25 cellular contexts compared by ENCODE assay signal in the genomic region with DNA sequence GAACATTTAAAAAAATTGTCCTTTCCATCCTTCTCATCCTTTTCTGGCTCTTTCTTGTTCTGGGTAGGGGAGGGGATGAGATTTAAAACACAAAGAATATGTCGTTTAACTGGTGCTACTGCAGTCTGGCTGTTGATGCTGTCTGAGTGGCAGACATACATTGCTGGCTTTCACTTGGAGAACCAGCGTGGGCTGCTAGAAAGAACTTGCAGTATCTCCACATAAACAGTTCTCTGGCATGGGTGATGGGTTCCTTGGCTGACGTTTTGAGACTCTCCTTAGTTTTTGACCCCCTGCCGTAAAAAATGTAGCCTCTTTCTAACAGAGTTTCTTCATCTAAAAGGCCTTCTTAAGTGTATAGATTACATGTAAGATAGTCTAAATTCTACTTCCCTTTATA.
"Had no signal": no experiment of that assay in that cellular context is flagged by ENCODE, and none has a peak within 500 bp of the region (broad histone marks: within the 10 kb centered on the region; RNA-seq: fewer than 3 reads in every experiment).

No MANE protein-coding gene starts in this region.

- H3K27ac Mint-ChIP-seq: immature natural killer cell; mesothelial cell of epicardium; naive thymus-derived CD4-positive, alpha-beta T cell; natural killer cell treated with Interleukin-12 subunit alpha and Interleukin-12 subunit beta and Interleukin-15 and Interleukin-18, amount 100 ng/mL, for 72 hours; stimulated activated naive B cell treated with anti-CD40 and anti-IgM and Interleukin-4, amounts not matched to agents 10 μg/mL and 1 μg/mL and 100 μg/mL, for 72 hours; type B pancreatic cell had no signal

- H3K4me3 Mint-ChIP-seq: immature natural killer cell; mesothelial cell of epicardium; naive thymus-derived CD4-positive, alpha-beta T cell; natural killer cell treated with Interleukin-12 subunit alpha and Interleukin-12 subunit beta and Interleukin-15 and Interleukin-18, amount 100 ng/mL, for 72 hours; neural crest cell; stimulated activated naive B cell treated with anti-CD40 and anti-IgM and Interleukin-4, amounts not matched to agents 10 μg/mL and 1 μg/mL and 100 μg/mL, for 72 hours; type B pancreatic cell had no signal

- H3K27ac ChIP-seq: left ventricle myocardium inferior, parathyroid adenoma, psoas muscle, stomach, suprapubic skin, tibial nerve, uterus had no signal

- H3K27me3 Mint-ChIP-seq: naive thymus-derived CD4-positive, alpha-beta T cell; natural killer cell treated with Interleukin-12 subunit alpha and Interleukin-12 subunit beta and Interleukin-15 and Interleukin-18, amount 100 ng/mL, for 72 hours; stimulated activated naive B cell treated with anti-CD40 and anti-IgM and Interleukin-4, amounts not matched to agents 10 μg/mL and 1 μg/mL and 100 μg/mL, for 72 hours; type B pancreatic cell had no signal

- H3K27me3 ChIP-seq: stomach, suprapubic skin, tibial nerve, uterus had no signal

- H3K4me3 ChIP-seq: left ventricle myocardium inferior, lung, mucosa of descending colon, psoas muscle, skin epidermis, stomach, suprapubic skin, tibial nerve, uterus had no signal

- DNase-seq: immature natural killer cell; left ventricle myocardium inferior; mesendoderm; mucosa of descending colon; naive thymus-derived CD4-positive, alpha-beta T cell; nucleus accumbens; psoas muscle; right cardiac atrium; stimulated activated CD4-positive, alpha-beta T cell treated with anti-CD3 and anti-CD28 coated beads, Interleukin-12 subunit alpha, Interleukin-12 subunit beta, amount 100 ng/mL, for 4 hours; stimulated activated CD4-positive, alpha-beta T cell treated with anti-CD3 and anti-CD28 coated beads, Interleukin-15, amount 100 ng/mL, for 24 hours; stimulated activated CD4-positive, alpha-beta T cell treated with anti-CD3 and anti-CD28 coated beads, Interleukin-2, amount 100 ng/mL, for 24 hours; stimulated activated CD4-positive, alpha-beta T cell treated with anti-CD3 and anti-CD28 coated beads, Interleukin-4, amount 100 ng/mL, for 1 hour; stimulated activated naive B cell treated with anti-CD40 and anti-IgM and Interleukin-4, amounts not matched to agents 10 μg/mL and 1 μg/mL and 100 μg/mL, for 72 hours; stimulated activated naive CD8-positive, alpha-beta T cell treated with anti-CD3 and anti-CD28 coated beads, Interleukin-15, Interleukin-2, amounts not matched to agents 100 U/mL and 50 U/mL, for 24 hours; stomach; uterus had no signal

- H3K9me3 Mint-ChIP-seq: neural crest cell, type B pancreatic cell had no signal

- H3K4me1 Mint-ChIP-seq: immature natural killer cell; naive thymus-derived CD4-positive, alpha-beta T cell; neural crest cell; stimulated activated naive B cell treated with anti-CD40 and anti-IgM and Interleukin-4, amounts not matched to agents 10 μg/mL and 1 μg/mL and 100 μg/mL, for 72 hours had no signal

- H3K36me3 Mint-ChIP-seq: immature natural killer cell; mesothelial cell of epicardium; naive thymus-derived CD4-positive, alpha-beta T cell; natural killer cell treated with Interleukin-12 subunit alpha and Interleukin-12 subunit beta and Interleukin-15 and Interleukin-18, amount 100 ng/mL, for 72 hours; stimulated activated naive B cell treated with anti-CD40 and anti-IgM and Interleukin-4, amounts not matched to agents 10 μg/mL and 1 μg/mL and 100 μg/mL, for 72 hours; type B pancreatic cell had no signal
